29 cellular contexts compared by ENCODE assay signal in genomic region chr1:42916839-42917495, GRCh38.
"Had no signal": no experiment of that assay in that cellular context is flagged by ENCODE, and none has a peak within 500 bp of the region (broad histone marks: within the 10 kb centered on the region; RNA-seq: fewer than 3 reads in every experiment).

No MANE protein-coding gene starts in this region.

- H3K9ac ChIP-seq: neural progenitor cell had no signal

- H3K36me3 ChIP-seq: heart left ventricle, left lung, lower lobe of right lung, neural progenitor cell, pancreas, prostate gland, stomach, thyroid gland, transverse colon, vagina had no signal

- H3K27ac Mint-ChIP-seq: nephron progenitor cell; neural progenitor cell; stimulated activated naive B cell treated with anti-CD40 and anti-IgM and Interleukin-4, amounts not matched to agents 10 μg/mL and 1 μg/mL and 100 μg/mL, for 72 hours had no signal

- H3K27ac ChIP-seq: heart left ventricle, left lung, lower lobe of right lung, neural progenitor cell, pancreas, prostate gland, skin epidermis, stomach, testis, thyroid gland, transverse colon, vagina had no signal

- H3K4me2 ChIP-seq: neural progenitor cell had no signal

- H3K4me3 ChIP-seq: heart left ventricle, left lung, lower lobe of right lung, neural progenitor cell, pancreas, prostate gland, skin epidermis, stomach, testis, thyroid gland, transverse colon, vagina had no signal

- H3K4me1 Mint-ChIP-seq: nephron progenitor cell, neural progenitor cell had no signal

- DNase-seq: heart left ventricle; hypothalamus; kidney glomerular epithelial cell; left cardiac atrium; left lung; lower lobe of right lung; mammary epithelial cell; mesenchymal stem cell; natural killer cell; nephron progenitor cell; pancreas; retina; stimulated activated CD4-positive, alpha-beta T cell treated with anti-CD3 and anti-CD28 coated beads, Interleukin-12 subunit alpha, Interleukin-12 subunit beta, amount 100 ng/mL, for 4 hours; stimulated activated CD4-positive, alpha-beta T cell treated with anti-CD3 and anti-CD28 coated beads, Interleukin-15, amount 100 ng/mL, for 24 hours; stimulated activated CD4-positive, alpha-beta T cell treated with anti-CD3 and anti-CD28 coated beads, Interleukin-2, amount 100 ng/mL, for 24 hours; stimulated activated CD4-positive, alpha-beta T cell treated with anti-CD3 and anti-CD28 coated beads, Interleukin-4, amount 100 ng/mL, for 1 hour; stimulated activated naive B cell treated with anti-CD40 and anti-IgM and Interleukin-4, amounts not matched to agents 10 μg/mL and 1 μg/mL and 100 μg/mL, for 72 hours; stimulated activated naive CD8-positive, alpha-beta T cell treated with anti-CD3 and anti-CD28 coated beads, Interleukin-15, Interleukin-2, amounts not matched to agents 100 U/mL and 50 U/mL, for 24 hours; stomach; thyroid gland; transverse colon had no signal

- H2AFZ ChIP-seq: neural progenitor cell had no signal

- H3K27me3 ChIP-seq: heart left ventricle, left lung, neural progenitor cell, pancreas, stomach, testis, thyroid gland, transverse colon, vagina had no signal

- H3K4me1 ChIP-seq: heart left ventricle, left lung, lower lobe of right lung, neural progenitor cell, pancreas, prostate gland, stomach, testis, thyroid gland, transverse colon, vagina had no signal

- H3K4me3 Mint-ChIP-seq: nephron progenitor cell; neural progenitor cell; stimulated activated naive B cell treated with anti-CD40 and anti-IgM and Interleukin-4, amounts not matched to agents 10 μg/mL and 1 μg/mL and 100 μg/mL, for 72 hours had no signal

- H3K9me3 ChIP-seq: lower lobe of right lung, pancreas, prostate gland, stomach, testis, thyroid gland, transverse colon, vagina had no signal

- ATAC-seq: heart left ventricle; left cardiac atrium; left lung; lower lobe of right lung; pancreas; right cardiac atrium; sciatic nerve; stimulated activated naive B cell treated with anti-CD40 and anti-IgM and Interleukin-4, amounts not matched to agents 10 μg/mL and 1 μg/mL and 100 μg/mL, for 72 hours; stimulated activated naive CD8-positive, alpha-beta T cell treated with anti-CD3 and anti-CD28 coated beads, Interleukin-15, Interleukin-2, amounts not matched to agents 100 U/mL and 50 U/mL, for 24 hours had no signal

- H3K27me3 Mint-ChIP-seq: stimulated activated naive B cell treated with anti-CD40 and anti-IgM and Interleukin-4, amounts not matched to agents 10 μg/mL and 1 μg/mL and 100 μg/mL, for 72 hours had no signal

- FAIRE-seq: islet of Langerhans, pancreas had no signal
